Comparison of ENCODE assay signal across 23 cellular contexts in the genomic region with DNA sequence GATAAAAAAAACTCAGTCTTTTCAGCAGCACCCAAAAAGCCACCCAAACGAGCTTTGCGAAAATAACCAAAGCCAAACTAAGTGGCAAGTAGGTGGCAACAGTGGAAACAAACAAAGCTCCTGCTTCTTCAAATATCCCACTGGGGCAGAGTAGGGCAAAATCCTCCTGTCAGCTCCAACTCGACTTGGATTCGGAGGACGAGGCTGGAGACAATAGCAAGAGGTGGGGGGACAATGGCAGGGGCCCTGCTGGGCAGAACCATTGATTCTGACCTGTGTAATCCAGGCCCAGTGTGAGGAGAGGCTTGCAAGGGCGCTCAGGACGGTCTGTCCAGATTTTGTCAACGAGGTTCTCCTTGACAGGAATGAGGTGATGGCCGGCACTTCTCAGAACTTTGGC.
"Had no signal": no experiment of that assay in that cellular context is flagged by ENCODE, and none has a peak within 500 bp of the region (broad histone marks: within the 10 kb centered on the region; RNA-seq: fewer than 3 reads in every experiment).

No MANE protein-coding gene starts in this region.

- H3K9me3 ChIP-seq: colonic mucosa, gastroesophageal sphincter, prostate gland, tibial nerve, uterus had no signal

- H3K4me3 ChIP-seq: colonic mucosa, dorsolateral prefrontal cortex, gastroesophageal sphincter, prostate gland, tibial nerve, uterus had no signal

- H3K27ac Mint-ChIP-seq: activated T-helper 1 cell treated with anti-CD3 and anti-CD28 coated beads, Interleukin-12 subunit alpha, Interleukin-12 subunit beta, Interleukin-2, Interleukin-4 antibody, amounts not matched to agents 30 ng/mL and 10 ng/mL and 1 ng/mL, durations not matched to agents 14 hours and 24 hours and 36 hours; WTC11 had no signal

- H3K4me3 Mint-ChIP-seq: activated CD4-positive, alpha-beta T cell treated with anti-CD3 and anti-CD28 coated beads for 36 hours; activated CD8-positive, alpha-beta memory T cell treated with anti-CD3 and anti-CD28 coated beads, Interleukin-2, amount 10 ng/mL, durations not matched to agents 7 days and 5 days; activated naive CD4-positive, alpha-beta T cell treated with anti-CD3 and anti-CD28 coated beads, Interleukin-2, amount 50 U/mL, for 24 hours; activated T-helper 1 cell treated with anti-CD3 and anti-CD28 coated beads, Interleukin-12 subunit alpha, Interleukin-12 subunit beta, Interleukin-2, Interleukin-4 antibody, amounts not matched to agents 30 ng/mL and 10 ng/mL and 1 ng/mL, durations not matched to agents 14 hours and 24 hours and 36 hours; central memory CD8-positive, alpha-beta T cell; stimulated activated naive CD8-positive, alpha-beta T cell treated with anti-CD3 and anti-CD28 coated beads, Interleukin-15, Interleukin-2, amounts not matched to agents 100 ng/mL and 50 ng/mL, for 24 hours; T-cell; WTC11 had no signal

- H3K9me3 Mint-ChIP-seq: activated naive CD4-positive, alpha-beta T cell treated with anti-CD3 and anti-CD28 coated beads, Interleukin-2, amount 50 U/mL, for 24 hours; activated T-helper 1 cell treated with anti-CD3 and anti-CD28 coated beads, Interleukin-12 subunit alpha, Interleukin-12 subunit beta, Interleukin-2, Interleukin-4 antibody, amounts not matched to agents 30 ng/mL and 10 ng/mL and 1 ng/mL, durations not matched to agents 14 hours and 24 hours and 36 hours; central memory CD8-positive, alpha-beta T cell; stimulated activated naive CD8-positive, alpha-beta T cell treated with anti-CD3 and anti-CD28 coated beads, Interleukin-15, Interleukin-2, amounts not matched to agents 100 ng/mL and 50 ng/mL, for 24 hours; T-cell; WTC11 had no signal

- H3K27me3 Mint-ChIP-seq: activated CD4-positive, alpha-beta T cell treated with anti-CD3 and anti-CD28 coated beads for 36 hours; activated CD8-positive, alpha-beta memory T cell treated with anti-CD3 and anti-CD28 coated beads, Interleukin-2, amount 10 ng/mL, durations not matched to agents 7 days and 5 days; activated naive CD4-positive, alpha-beta T cell treated with anti-CD3 and anti-CD28 coated beads, Interleukin-2, amount 50 U/mL, for 24 hours; central memory CD8-positive, alpha-beta T cell; stimulated activated naive CD8-positive, alpha-beta T cell treated with anti-CD3 and anti-CD28 coated beads, Interleukin-15, Interleukin-2, amounts not matched to agents 100 ng/mL and 50 ng/mL, for 24 hours; T-cell had no signal

- H3K27ac ChIP-seq: brain microvascular endothelial cell, colonic mucosa, epithelial cell of prostate, gastroesophageal sphincter, prostate gland, tibial nerve had no signal

- H3K4me1 ChIP-seq: colonic mucosa, prostate gland had no signal

- H3K27me3 ChIP-seq: brain microvascular endothelial cell, colonic mucosa, dorsolateral prefrontal cortex, gastroesophageal sphincter, tibial nerve, uterus had no signal

- H3K36me3 ChIP-seq: colonic mucosa, prostate gland, uterus had no signal

- DNase-seq: activated CD4-positive, alpha-beta T cell treated with anti-CD3 and anti-CD28 coated beads for 36 hours; activated CD4-positive, alpha-beta T cell treated with anti-CD3 and anti-CD28 coated beads, Interleukin-2, amount 50 U/mL, for 48 hours; activated CD8-positive, alpha-beta memory T cell treated with anti-CD3 and anti-CD28 coated beads, Interleukin-2, amount 10 ng/mL, durations not matched to agents 7 days and 5 days; activated gamma-delta T cell treated with Interleukin-2 at 50 U/mL for 16 hours; aorta; brain microvascular endothelial cell; colonic mucosa; dorsolateral prefrontal cortex; left ventricle myocardium superior; mammary epithelial cell; stimulated activated CD4-positive, alpha-beta T cell treated with anti-CD3 and anti-CD28 coated beads, Interleukin-12 subunit alpha, Interleukin-12 subunit beta, amount 100 ng/mL, for 4 hours; stimulated activated CD4-positive, alpha-beta T cell treated with anti-CD3 and anti-CD28 coated beads, Interleukin-4, amount 100 ng/mL, for 4 hours; T-cell; uterus had no signal
